In the genomic region with DNA sequence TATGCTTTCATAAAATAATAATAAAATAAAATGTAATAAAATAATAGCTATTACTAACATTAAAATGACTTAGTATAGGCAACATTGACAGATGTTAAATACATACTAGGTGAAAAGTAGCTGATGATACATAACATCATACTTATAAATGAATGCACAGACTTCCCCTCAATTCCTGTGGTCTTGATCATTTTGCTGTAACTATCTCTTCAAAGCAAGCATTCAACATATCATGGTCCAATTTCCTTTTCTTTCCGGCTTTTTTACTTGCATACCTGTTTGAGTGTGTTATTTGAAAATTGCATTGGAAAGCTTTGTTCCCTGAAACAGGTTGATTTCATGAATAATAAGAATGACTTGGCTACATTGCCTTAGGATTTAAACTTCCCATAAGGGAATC, we compare ENCODE assay signal across 1 cellular context.
TF ChIP-seq lines count a peak whose summit lies in the region.

No MANE protein-coding gene starts in this region.

TF ChIP-seq in HepG2, 621 proteins besides CTCF, POLR2A, EP300 and RAD21:
- TF ChIP-seq AGO1 (IDR thresholded peaks at IDR 0.05; ENCODE audit: low read depth, low read length, poor library complexity, severe bottlenecking) (no peak), NFYC (CRISPR knock-in tag; IDR thresholded peaks at IDR 0.05) (no peak), TBX2 (CRISPR knock-in tag; IDR thresholded peaks at IDR 0.05; ENCODE audit: borderline replicate concordance) (no peak), ZNF10 (CRISPR knock-in tag; IDR thresholded peaks at IDR 0.05; ENCODE audit: borderline replicate concordance, low read depth) (no peak), FOXM1 (CRISPR knock-in tag; IDR thresholded peaks at IDR 0.05) (no peak), ZNF530 (CRISPR knock-in tag; IDR thresholded peaks at IDR 0.05; ENCODE audit: low read depth) (no peak), KMT2B (CRISPR knock-in tag; IDR thresholded peaks at IDR 0.05) (no peak), ISL2 (CRISPR knock-in tag; IDR thresholded peaks at IDR 0.05) (no peak), NCOA1 (CRISPR knock-in tag; IDR thresholded peaks at IDR 0.05) (no peak), SNAI1 (CRISPR knock-in tag; IDR thresholded peaks at IDR 0.05; ENCODE audit: borderline replicate concordance) (no peak), RBFOX2 (IDR thresholded peaks at IDR 0.05; ENCODE audit: low read depth, low read length) (no peak), ZNF124 (CRISPR knock-in tag; IDR thresholded peaks at IDR 0.05) (no peak)
- TF ChIP-seq, protein P1, sequence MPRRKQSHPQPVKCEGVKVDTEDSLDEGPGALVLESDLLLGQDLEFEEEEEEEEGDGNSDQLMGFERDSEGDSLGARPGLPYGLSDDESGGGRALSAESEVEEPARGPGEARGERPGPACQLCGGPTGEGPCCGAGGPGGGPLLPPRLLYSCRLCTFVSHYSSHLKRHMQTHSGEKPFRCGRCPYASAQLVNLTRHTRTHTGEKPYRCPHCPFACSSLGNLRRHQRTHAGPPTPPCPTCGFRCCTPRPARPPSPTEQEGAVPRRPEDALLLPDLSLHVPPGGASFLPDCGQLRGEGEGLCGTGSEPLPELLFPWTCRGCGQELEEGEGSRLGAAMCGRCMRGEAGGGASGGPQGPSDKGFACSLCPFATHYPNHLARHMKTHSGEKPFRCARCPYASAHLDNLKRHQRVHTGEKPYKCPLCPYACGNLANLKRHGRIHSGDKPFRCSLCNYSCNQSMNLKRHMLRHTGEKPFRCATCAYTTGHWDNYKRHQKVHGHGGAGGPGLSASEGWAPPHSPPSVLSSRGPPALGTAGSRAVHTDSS (CRISPR knock-in tag; conservative IDR thresholded peaks at IDR 0.05): no peak
- TF ChIP-seq, protein P2, sequence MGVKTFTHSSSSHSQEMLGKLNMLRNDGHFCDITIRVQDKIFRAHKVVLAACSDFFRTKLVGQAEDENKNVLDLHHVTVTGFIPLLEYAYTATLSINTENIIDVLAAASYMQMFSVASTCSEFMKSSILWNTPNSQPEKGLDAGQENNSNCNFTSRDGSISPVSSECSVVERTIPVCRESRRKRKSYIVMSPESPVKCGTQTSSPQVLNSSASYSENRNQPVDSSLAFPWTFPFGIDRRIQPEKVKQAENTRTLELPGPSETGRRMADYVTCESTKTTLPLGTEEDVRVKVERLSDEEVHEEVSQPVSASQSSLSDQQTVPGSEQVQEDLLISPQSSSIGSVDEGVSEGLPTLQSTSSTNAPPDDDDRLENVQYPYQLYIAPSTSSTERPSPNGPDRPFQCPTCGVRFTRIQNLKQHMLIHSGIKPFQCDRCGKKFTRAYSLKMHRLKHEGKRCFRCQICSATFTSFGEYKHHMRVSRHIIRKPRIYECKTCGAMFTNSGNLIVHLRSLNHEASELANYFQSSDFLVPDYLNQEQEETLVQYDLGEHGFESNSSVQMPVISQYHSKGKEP (CRISPR knock-in tag; IDR thresholded peaks at IDR 0.05): no peak
- TF ChIP-seq, protein P3, sequence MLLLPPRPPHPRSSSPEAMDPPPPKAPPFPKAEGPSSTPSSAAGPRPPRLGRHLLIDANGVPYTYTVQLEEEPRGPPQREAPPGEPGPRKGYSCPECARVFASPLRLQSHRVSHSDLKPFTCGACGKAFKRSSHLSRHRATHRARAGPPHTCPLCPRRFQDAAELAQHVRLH (CRISPR knock-in tag; IDR thresholded peaks at IDR 0.05; ENCODE audit: borderline replicate concordance, low read depth): no peak
TF ChIP-seq in HepG2: peak in this region for 0.
